ENCODE assay signal across 8 cellular contexts in genomic region chr10:61750943-61751471, GRCh38.
DNase-seq lines count a peak whose midpoint lies in the region; ATAC-seq, FAIRE-seq and TF ChIP-seq lines count a peak whose summit lies in the region.

No MANE protein-coding gene starts in this region.

- no peaks in the 10 kb centered on the region for H3K36me3 ChIP-seq in SU-DHL-6 (ENCODE audit: low read length)
- no peaks in the 10 kb centered on the region for H3K36me3 ChIP-seq in hepatocyte (replicated peaks; ENCODE audit: insufficient read depth, low read depth)
- no peaks in the 10 kb centered on the region for H3K36me3 ChIP-seq in prostate gland

- TF ChIP-seq CTCF in SU-DHL-6 (IDR thresholded peaks at IDR 0.05; ENCODE audit: insufficient read depth, low read length, poor library complexity, severe bottlenecking) (peak; percentile 78), hepatocyte (IDR thresholded peaks at IDR 0.05; ENCODE audit: poor library complexity) (peak; percentile 50), prostate gland (IDR thresholded peaks at IDR 0.05) (peak in 2 of 4 experiments; percentile 44 to 52)

- H3K27ac ChIP-seq in SU-DHL-6 (ENCODE audit: low read depth, low read length) = peak overlapping the region; percentile 73
- peak overlapping the region; percentile 52 for H3K27ac ChIP-seq in hepatocyte
- H3K27ac ChIP-seq in prostate gland = no peak overlapping the region

- no peaks in the 10 kb centered on the region for H3K36me3 Mint-ChIP-seq in activated naive CD8-positive, alpha-beta T cell treated with anti-CD3 and anti-CD28 coated beads, Interleukin-2, amount 50 U/mL, for 24 hours (ENCODE audit: low read depth)

- no peaks in the 10 kb centered on the region for H3K9me3 ChIP-seq in SU-DHL-6 (ENCODE audit: insufficient read depth, low read length)
- H3K9me3 ChIP-seq in hepatocyte (ENCODE audit: low read depth) = no peaks in the 10 kb centered on the region
- no peaks in the 10 kb centered on the region for H3K9me3 ChIP-seq in prostate gland

- H3K9me2 ChIP-seq in SU-DHL-6 (replicated peaks; ENCODE audit: insufficient read depth, low read length) (no peaks in the 10 kb centered on the region), hepatocyte (replicated peaks; ENCODE audit: insufficient read depth) (no peaks in the 10 kb centered on the region)

- WGBS in hepatocyte (ENCODE audit: low lambda C conversion rate, missing lambda C conversion rate) = 72% methylated on average over 6 of the region's 6 CpGs
- 79% methylated on average over 6 of the region's 6 CpGs for WGBS in prostate gland

- peak; percentile 79 for ATAC-seq in GM21447 (IDR thresholded peaks at IDR 0.05; ENCODE audit: unreplicated experiment)
- peak; percentile 93 for ATAC-seq in activated naive CD8-positive, alpha-beta T cell treated with anti-CD3 and anti-CD28 coated beads, Interleukin-2, amount 50 U/mL, for 24 hours

- peak overlapping the region; percentile 69 for H3K27ac Mint-ChIP-seq in activated naive CD8-positive, alpha-beta T cell treated with anti-CD3 and anti-CD28 coated beads, Interleukin-2, amount 50 U/mL, for 24 hours

- no peaks in the 10 kb centered on the region for H3K79me2 ChIP-seq in SU-DHL-6 (ENCODE audit: insufficient read depth, low read length)
- no peaks in the 10 kb centered on the region for H3K79me2 ChIP-seq in hepatocyte

- H3K4me3 ChIP-seq in SU-DHL-6 (ENCODE audit: insufficient read depth, low read length, poor library complexity, severe bottlenecking) (peak overlapping the region; percentile 4), hepatocyte (no peak overlapping the region), prostate gland (no peak overlapping the region)

- peak; percentile 75 for DNase-seq in EL
- peak; percentile 44 for DNase-seq in HTR-8/SVneo (ENCODE audit: insufficient read length, low spot score)
- DNase-seq in activated naive CD8-positive, alpha-beta T cell treated with anti-CD3 and anti-CD28 coated beads, Interleukin-2, amount 50 U/mL, for 24 hours = peak; percentile 72
- DNase-seq in hepatocyte (ENCODE audit: low spot score) = peak; percentile 87
- peak; percentile 44 to 58 for DNase-seq in stimulated activated CD4-positive, alpha-beta T cell treated with anti-CD3 and anti-CD28 coated beads, Interleukin-15, amount 100 ng/mL, for 48 hours (ENCODE audit: low read depth in 2 of 2)
- DNase-seq in prostate gland (ENCODE audit: low spot score) = no peak

- H3K4me2 ChIP-seq in SU-DHL-6 (ENCODE audit: low read depth, low read length, poor library complexity, severe bottlenecking) = peak overlapping the region; percentile 59
- peak overlapping the region; percentile 1 for H3K4me2 ChIP-seq in hepatocyte

- no peak overlapping the region for H3K4me3 Mint-ChIP-seq in activated naive CD8-positive, alpha-beta T cell treated with anti-CD3 and anti-CD28 coated beads, Interleukin-2, amount 50 U/mL, for 24 hours

- H3K9me3 Mint-ChIP-seq in activated naive CD8-positive, alpha-beta T cell treated with anti-CD3 and anti-CD28 coated beads, Interleukin-2, amount 50 U/mL, for 24 hours = no peaks in the 10 kb centered on the region

- H3K4me1 ChIP-seq in hepatocyte (ENCODE audit: insufficient read depth) (peaks cover 10% of the 10 kb centered on the region), prostate gland (replicated peaks) (peaks cover 8% of the 10 kb centered on the region)

- H4K20me1 ChIP-seq in SU-DHL-6 (ENCODE audit: low read depth, low read length) (no peaks in the 10 kb centered on the region), hepatocyte (ENCODE audit: insufficient read depth, poor library complexity, severe bottlenecking) (no peaks in the 10 kb centered on the region)

- H3K27me3 ChIP-seq in SU-DHL-6 (ENCODE audit: low read length) = no peaks in the 10 kb centered on the region
- H3K27me3 ChIP-seq in hepatocyte = no peaks in the 10 kb centered on the region
- no peaks in the 10 kb centered on the region for H3K27me3 ChIP-seq in prostate gland (replicated peaks; ENCODE audit: insufficient read depth)

- intact Hi-C loops in prostate gland (cut with DNase I) = no loop called here

- H2AFZ ChIP-seq in SU-DHL-6 (ENCODE audit: low read depth, low read length, severe bottlenecking) (peak overlapping the region; percentile 68), hepatocyte (no peak overlapping the region)

- peak; percentile 59 for FAIRE-seq in HTR-8/SVneo (lab: Jason Lieb, UNC)

- peak overlapping the region; percentile 31 for H3K9ac ChIP-seq in SU-DHL-6 (ENCODE audit: low read length)

- peaks cover 16% of the 10 kb centered on the region; the same call in 1 of the 2 replicates for H3F3A ChIP-seq in SU-DHL-6 (ENCODE audit: insufficient read depth)

- TF ChIP-seq POLR2A in prostate gland (IDR thresholded peaks at IDR 0.05) = no peak

- H3K4me1 Mint-ChIP-seq in activated naive CD8-positive, alpha-beta T cell treated with anti-CD3 and anti-CD28 coated beads, Interleukin-2, amount 50 U/mL, for 24 hours = peaks cover 24% of the 10 kb centered on the region

- no peaks in the 10 kb centered on the region for H3K27me3 Mint-ChIP-seq in activated naive CD8-positive, alpha-beta T cell treated with anti-CD3 and anti-CD28 coated beads, Interleukin-2, amount 50 U/mL, for 24 hours

Comparison
In these comparisons a context has a peak if more than half of its experiments do, and no peak if none do; other contexts are left out.
1. H3K27ac ChIP-seq: peak in SU-DHL-6 (single experiment) and hepatocyte (single experiment); none in prostate gland (0 of 2).